16 cellular contexts compared by ENCODE assay signal in the genomic region with DNA sequence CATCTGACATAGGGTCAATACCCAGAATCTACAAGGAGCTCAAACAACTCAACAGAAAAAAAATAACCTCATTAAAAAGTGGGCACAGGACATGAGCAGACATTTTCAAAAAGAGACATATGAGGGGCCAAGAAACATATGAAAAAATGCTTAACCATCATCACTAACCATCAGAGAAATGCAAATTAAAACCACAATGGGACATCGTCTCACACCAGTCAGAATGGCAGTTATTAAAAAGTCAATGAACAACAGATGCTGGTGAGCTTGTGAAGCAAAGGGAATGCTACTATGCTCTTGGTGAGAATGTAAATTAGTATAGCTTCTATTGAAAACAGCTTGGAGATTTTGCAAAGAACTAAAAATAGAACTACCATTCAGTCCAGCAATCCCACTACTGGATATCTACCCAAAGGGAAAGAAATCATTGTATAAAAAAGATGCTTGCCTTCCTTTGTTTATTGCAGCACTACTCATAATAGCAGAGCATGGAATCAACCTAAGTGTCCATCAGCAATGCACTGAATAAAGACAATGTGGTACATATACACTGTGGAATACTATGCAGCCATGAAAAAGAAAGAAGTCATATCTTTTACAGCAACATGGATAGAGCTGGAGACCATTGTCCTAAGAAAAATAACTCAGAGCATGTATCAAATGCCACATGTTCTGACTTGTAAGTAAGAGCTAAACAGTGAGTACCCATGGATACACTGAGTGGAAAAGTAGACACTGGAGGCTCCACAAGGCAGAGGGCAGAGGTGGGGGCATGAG.
"Had no signal": no experiment of that assay in that cellular context is flagged by ENCODE, and none has a peak within 500 bp of the region (broad histone marks: within the 10 kb centered on the region; RNA-seq: fewer than 3 reads in every experiment).

No MANE protein-coding gene starts in this region.

- H3K27ac Mint-ChIP-seq: activated naive CD8-positive, alpha-beta T cell treated with anti-CD3 and anti-CD28 coated beads for 36 hours; activated T-cell treated with anti-CD3 and anti-CD28 coated beads, Interleukin-2, amount 50 U/mL, for 24 hours; endodermal cell; nephron; progenitor cell of endocrine pancreas had no signal

- DNase-seq: activated CD4-positive, alpha-beta T cell treated with anti-CD3 and anti-CD28 coated beads, Interleukin-2, amount 50 U/mL, for 1 hour; activated CD4-positive, CD25-positive, alpha-beta regulatory T cell; activated gamma-delta T cell treated with Interleukin-2 at 50 U/mL for 16 hours; activated naive CD8-positive, alpha-beta T cell treated with anti-CD3 and anti-CD28 coated beads for 36 hours; activated T-cell treated with anti-CD3 and anti-CD28 coated beads, Interleukin-2, amount 50 U/mL, for 24 hours; anterior cingulate cortex; endodermal cell; erythroblast; hypothalamus; kidney glomerular epithelial cell; mesendoderm; occipital lobe; right cardiac atrium; small intestine had no signal

- H3K9me3 Mint-ChIP-seq: activated naive CD8-positive, alpha-beta T cell treated with anti-CD3 and anti-CD28 coated beads for 36 hours; endodermal cell; nephron had no signal

- H3K4me1 Mint-ChIP-seq: activated naive CD8-positive, alpha-beta T cell treated with anti-CD3 and anti-CD28 coated beads for 36 hours; endodermal cell had no signal

- ATAC-seq: right cardiac atrium had no signal

- H3K36me3 Mint-ChIP-seq: activated naive CD8-positive, alpha-beta T cell treated with anti-CD3 and anti-CD28 coated beads for 36 hours had no signal

- H3K4me3 Mint-ChIP-seq: activated naive CD8-positive, alpha-beta T cell treated with anti-CD3 and anti-CD28 coated beads for 36 hours; activated T-cell treated with anti-CD3 and anti-CD28 coated beads, Interleukin-2, amount 50 U/mL, for 24 hours; endodermal cell; nephron had no signal
